Comparison of ENCODE assay signal across 12 cellular contexts in genomic region chr13:33236021-33236420, GRCh38. TPM values are rescaled to one million over a fixed set of nuclear protein-coding genes. Genes with fewer than 3 reads are reported as not detected.
DNase-seq lines count a peak whose midpoint lies in the region; ATAC-seq, FAIRE-seq and TF ChIP-seq lines count a peak whose summit lies in the region.
"Had no signal": no experiment of that assay in that cellular context is flagged by ENCODE, and none has a peak within 500 bp of the region (broad histone marks: within the 10 kb centered on the region; RNA-seq: fewer than 3 reads in every experiment).

No MANE protein-coding gene starts in this region.

- FAIRE-seq in pancreas (lab: Jason Lieb, UNC) = no peak
- FAIRE-seq in HepG2 (lab: Jason Lieb, UNC) = no peak

- ATAC-seq in activated T-helper 17 cell treated with anti-CD3 and anti-CD28 coated beads, Interleukin-2, amount 50 U/mL, for 72 hours (replicated peaks) = no peak
- no peak for ATAC-seq in pancreas
- no peak for ATAC-seq in HepG2

- in situ Hi-C loops in HepG2 (cut with HindIII; ENCODE audit: extremely low pct_ligation_motif_present, low pct_unique_long_range_greater_than_20kb) = no loop called here

- no TSS peak for BruUV-seq in HepG2 (replicated peaks; lab: Mats Ljungman, UMichigan)

- intact Hi-C loops in pancreas (cut with DNase I) (no loop called here), HepG2 (cut with micrococcal nuclease; ENCODE audit: unreplicated experiment) (no loop called here)

- H3K4me3 ChIP-seq in pancreas (no peak overlapping the region), HepG2 (replicated peaks in 1 of 3; ENCODE audit: insufficient read depth in 1 of 3, low read depth in 2 of 3, low read length in 3 of 3) (no peak overlapping the region)

- H3K27me3 ChIP-seq in pancreas (no peaks in the 10 kb centered on the region), HepG2 (ENCODE audit: control insufficient read depth in 1 of 2, insufficient read depth in 2 of 2, low read length in 2 of 2) (no peaks in the 10 kb centered on the region)

- no peaks in the 10 kb centered on the region for H4K20me1 ChIP-seq in HepG2 (ENCODE audit: insufficient read depth, low read length)

- no peak for TF ChIP-seq RAD21 in HepG2 (CRISPR knock-in tag; IDR thresholded peaks at IDR 0.05)

- no peak overlapping the region for H3K9ac ChIP-seq in HepG2 (ENCODE audit: insufficient read depth, low read depth, low read length)

- H3K36me3 Mint-ChIP-seq in activated T-helper 17 cell treated with anti-CD3 and anti-CD28 coated beads, Interleukin-2, amount 50 U/mL, for 72 hours (ENCODE audit: low read depth) = no peaks in the 10 kb centered on the region

- WGBS in pancreas, 2 donors = 86 to 88% methylated on average over 8 of the region's 8 CpGs
- WGBS in HepG2 (ENCODE audit: low lambda C conversion rate) = 95% methylated on average over 8 of the region's 8 CpGs

- no peaks in the 10 kb centered on the region for H3K4me1 Mint-ChIP-seq in activated T-helper 17 cell treated with anti-CD3 and anti-CD28 coated beads, Interleukin-2, amount 50 U/mL, for 72 hours

- H3K4me3 Mint-ChIP-seq in activated T-helper 17 cell treated with anti-CD3 and anti-CD28 coated beads, Interleukin-2, amount 50 U/mL, for 72 hours = no peak overlapping the region

- peaks cover 10% of the 10 kb centered on the region for H3K9me3 Mint-ChIP-seq in activated T-helper 17 cell treated with anti-CD3 and anti-CD28 coated beads, Interleukin-2, amount 50 U/mL, for 72 hours

- H3K27ac ChIP-seq in epithelial cell of prostate = peak overlapping the region; percentile 49
- peak overlapping the region in 2 of 4 donors; percentile 22 to 56 for H3K27ac ChIP-seq in pancreas
- H3K27ac ChIP-seq in HepG2 (ENCODE audit: extremely low read length, insufficient read depth, low read length) = no peak overlapping the region

- no peak overlapping the region for H2AFZ ChIP-seq in HepG2 (ENCODE audit: low read length)

- no peaks in the 10 kb centered on the region for H3K79me2 ChIP-seq in HepG2 (ENCODE audit: insufficient read depth, low read length)

- no peak for TF ChIP-seq POLR2A in HepG2 (IDR thresholded peaks at IDR 0.05; ENCODE audit: insufficient read depth in 1 of 2, low read depth in 2 of 2, low read length in 2 of 2)

- H3K9me3 ChIP-seq in pancreas (no peaks in the 10 kb centered on the region), HepG2 (ENCODE audit: low read length) (peaks cover 21% of the 10 kb centered on the region)

- TF ChIP-seq CTCF in pancreas (IDR thresholded peaks at IDR 0.05) = no peak
- no peak for TF ChIP-seq CTCF in HepG2 (CRISPR knock-in tag; IDR thresholded peaks at IDR 0.05)

- POLR2A ChIA-PET in HepG2 (lab: Yijun Ruan, JAX) = interaction anchor here (1.2 kb wide), 1 partner anchor 49 kb away, joined by 4 read pairs; the partner anchor contains the start of gene STARD13

- DNase-seq in AG08396 (ENCODE audit: low spot score) = peak; percentile 74
- DNase-seq in RKO (ENCODE audit: low spot score) = peak; percentile 55
- DNase-seq in epithelial cell of prostate (ENCODE audit: low read depth, low spot score) = no peak
- DNase-seq in pulmonary artery endothelial cell (ENCODE audit: low read depth, low spot score) = peak; percentile 35
- no peak for DNase-seq in pancreas
- DNase-seq in stimulated activated naive CD4-positive, alpha-beta T cell (lab: John Stamatoyannopoulos, UW) = no peak
- DNase-seq in HepG2 (ENCODE audit: low spot score) = no peak
- DNase-seq: activated CD4-positive, alpha-beta T cell treated with anti-CD3 and anti-CD28 coated beads for 48 hours; activated gamma-delta T cell; mesendoderm; NCI-H146 had no signal

- CTCF ChIA-PET in HepG2 (lab: Yijun Ruan, JAX; ENCODE audit: low intra/inter-chr PET ratio, low total read pairs) = no interaction called here

- peaks cover 18% of the 10 kb centered on the region for H3K27me3 Mint-ChIP-seq in activated T-helper 17 cell treated with anti-CD3 and anti-CD28 coated beads, Interleukin-2, amount 50 U/mL, for 72 hours

- H3K4me1 ChIP-seq in pancreas (peaks cover 0 to 7% (median 3%) of the 10 kb centered on the region in 3 donors), HepG2 (ENCODE audit: insufficient read depth, low read length) (peaks cover 29% of the 10 kb centered on the region)

- TF ChIP-seq EP300 in HepG2 (IDR thresholded peaks at IDR 0.05; ENCODE audit: low read depth in 2 of 2, low read length in 2 of 2) (no peak), HepG2 (CRISPR knock-in tag; IDR thresholded peaks at IDR 0.05; ENCODE audit: borderline replicate concordance) (no peak)

- H3K4me2 ChIP-seq in HepG2 (ENCODE audit: low read depth, low read length) = no peak overlapping the region

- no peaks in the 10 kb centered on the region for H3K36me3 ChIP-seq in pancreas
- peaks cover 13 to 46% of the 10 kb centered on the region in 2 experiments for H3K36me3 ChIP-seq in HepG2 (replicated peaks in 1 of 2; ENCODE audit: control insufficient read depth in 1 of 2, insufficient read depth in 2 of 2, low read length in 2 of 2)

- H3K27ac Mint-ChIP-seq in activated T-helper 17 cell treated with anti-CD3 and anti-CD28 coated beads, Interleukin-2, amount 50 U/mL, for 72 hours = no peak overlapping the region

TF ChIP-seq in HepG2, 621 proteins besides CTCF, POLR2A, EP300 and RAD21:
- no peak for TF ChIP-seq HNRNPUL1 (IDR thresholded peaks at IDR 0.05; ENCODE audit: low read depth, low read length)
- TF ChIP-seq ZNF446 (CRISPR knock-in tag; IDR thresholded peaks at IDR 0.05) = no peak
- TF ChIP-seq TFDP2 (CRISPR knock-in tag; IDR thresholded peaks at IDR 0.05) = no peak
- TF ChIP-seq, protein P1, sequence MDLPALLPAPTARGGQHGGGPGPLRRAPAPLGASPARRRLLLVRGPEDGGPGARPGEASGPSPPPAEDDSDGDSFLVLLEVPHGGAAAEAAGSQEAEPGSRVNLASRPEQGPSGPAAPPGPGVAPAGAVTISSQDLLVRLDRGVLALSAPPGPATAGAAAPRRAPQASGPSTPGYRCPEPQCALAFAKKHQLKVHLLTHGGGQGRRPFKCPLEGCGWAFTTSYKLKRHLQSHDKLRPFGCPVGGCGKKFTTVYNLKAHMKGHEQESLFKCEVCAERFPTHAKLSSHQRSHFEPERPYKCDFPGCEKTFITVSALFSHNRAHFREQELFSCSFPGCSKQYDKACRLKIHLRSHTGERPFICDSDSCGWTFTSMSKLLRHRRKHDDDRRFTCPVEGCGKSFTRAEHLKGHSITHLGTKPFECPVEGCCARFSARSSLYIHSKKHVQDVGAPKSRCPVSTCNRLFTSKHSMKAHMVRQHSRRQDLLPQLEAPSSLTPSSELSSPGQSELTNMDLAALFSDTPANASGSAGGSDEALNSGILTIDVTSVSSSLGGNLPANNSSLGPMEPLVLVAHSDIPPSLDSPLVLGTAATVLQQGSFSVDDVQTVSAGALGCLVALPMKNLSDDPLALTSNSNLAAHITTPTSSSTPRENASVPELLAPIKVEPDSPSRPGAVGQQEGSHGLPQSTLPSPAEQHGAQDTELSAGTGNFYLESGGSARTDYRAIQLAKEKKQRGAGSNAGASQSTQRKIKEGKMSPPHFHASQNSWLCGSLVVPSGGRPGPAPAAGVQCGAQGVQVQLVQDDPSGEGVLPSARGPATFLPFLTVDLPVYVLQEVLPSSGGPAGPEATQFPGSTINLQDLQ (CRISPR knock-in tag; IDR thresholded peaks at IDR 0.05) = no peak
- no peak for TF ChIP-seq FOXP1 (IDR thresholded peaks at IDR 0.05)
- TF ChIP-seq FOXP1 (CRISPR knock-in tag; IDR thresholded peaks at IDR 0.05) = no peak
- TF ChIP-seq SAP130 (CRISPR knock-in tag; IDR thresholded peaks at IDR 0.05; ENCODE audit: low read depth) = no peak

RNA-seq across cellular contexts. Expression of gene STARD13, which starts 49.5 kb away (rescaled TPM):
- 32.5 and 35.0 TPM in 2 replicates for total RNA-seq in pulmonary artery endothelial cell
- total RNA-seq in activated T-helper 17 cell treated with anti-CD3 and anti-CD28 coated beads, Interleukin-2, amount 50 U/mL, for 72 hours = 1 to 10 TPM; 1.1 to 2.3 TPM
- 10 to 100 TPM; 16.0 to 29.4 (median 19.9) TPM for total RNA-seq in pancreas
- 1 to 10 TPM; 7.8 to 9.7 TPM for polyA plus RNA-seq in pancreas
- total RNA-seq in HepG2 (2016; rRNA removed; fragmentation: Illumina TruSeq; extraction: Trizol) = 13.8 and 14.3 TPM in 2 replicates
- total RNA-seq in HepG2 (2016; cell fraction: cytosol; rRNA removed; fragmentation: Illumina TruSeq; extraction: Trizol; ENCODE audit: low read depth) = 5.1 and 5.3 TPM in 2 replicates
- total RNA-seq in HepG2 (2016; cell fraction: insoluble cytoplasmic fraction; rRNA removed; fragmentation: Illumina TruSeq; extraction: Trizol) = 13.0 and 13.3 TPM in 2 replicates
- total RNA-seq in HepG2 (2016; cell fraction: membrane; rRNA removed; fragmentation: Illumina TruSeq; extraction: Trizol) = 9.4 and 10.5 TPM in 2 replicates
- 53.4 and 58.4 TPM in 2 replicates for total RNA-seq in HepG2 (2016; cell fraction: nucleus; rRNA removed; fragmentation: Illumina TruSeq; extraction: Trizol)
- polyA plus RNA-seq in HepG2 (2011; rRNA removed) = 10.4 and 12.8 TPM in 2 replicates
- polyA plus RNA-seq in HepG2 (2011; cell fraction: cytosol; rRNA removed) = 5.8 and 6.4 TPM in 2 replicates
- 15.9 and 29.1 TPM in 2 replicates for polyA plus RNA-seq in HepG2 (2011; cell fraction: nucleus; rRNA removed)
- polyA plus RNA-seq in HepG2 (2012) = 11.9 and 13.6 TPM in 2 replicates
- 2.0 and 2.1 TPM in 2 replicates for polyA plus RNA-seq in HepG2 (2016; cell fraction: cytosol; fragmentation: Illumina TruSeq; extraction: Trizol; ENCODE audit: low read depth)
- polyA plus RNA-seq in HepG2 (2016; cell fraction: insoluble cytoplasmic fraction; fragmentation: Illumina TruSeq; extraction: Trizol; ENCODE audit: low read depth) = 8.6 and 9.2 TPM in 2 replicates
- 2.3 and 3.4 TPM in 2 replicates for polyA plus RNA-seq in HepG2 (2016; cell fraction: membrane; fragmentation: Illumina TruSeq; extraction: Trizol; ENCODE audit: low read depth)
- 14.9 and 15.9 TPM in 2 replicates for polyA plus RNA-seq in HepG2 (2016; cell fraction: nucleus; fragmentation: Illumina TruSeq; extraction: Trizol; ENCODE audit: insufficient read depth, low read depth)
- 7.2 and 67.0 TPM in 2 replicates for polyA minus RNA-seq in HepG2 (2011; rRNA and poly(A)+ RNA removed; ENCODE audit: low replicate concordance)
- 9.8 and 14.1 TPM in 2 replicates for polyA minus RNA-seq in HepG2 (2011; cell fraction: cytosol; rRNA and poly(A)+ RNA removed)
- 147 and 165 TPM in 2 replicates for polyA minus RNA-seq in HepG2 (2011; cell fraction: nucleus; rRNA and poly(A)+ RNA removed)

Comparison
In these comparisons a context has a peak if more than half of its experiments do, and no peak if none do; other contexts are left out.
1. DNase-seq: peak in AG08396 (single experiment), RKO (single experiment) and pulmonary artery endothelial cell (single experiment); none in epithelial cell of prostate (single experiment), pancreas (0 of 6), stimulated activated naive CD4-positive, alpha-beta T cell (0 of 6) and HepG2 (single experiment).